8 cellular contexts compared by ENCODE assay signal in the genomic region with DNA sequence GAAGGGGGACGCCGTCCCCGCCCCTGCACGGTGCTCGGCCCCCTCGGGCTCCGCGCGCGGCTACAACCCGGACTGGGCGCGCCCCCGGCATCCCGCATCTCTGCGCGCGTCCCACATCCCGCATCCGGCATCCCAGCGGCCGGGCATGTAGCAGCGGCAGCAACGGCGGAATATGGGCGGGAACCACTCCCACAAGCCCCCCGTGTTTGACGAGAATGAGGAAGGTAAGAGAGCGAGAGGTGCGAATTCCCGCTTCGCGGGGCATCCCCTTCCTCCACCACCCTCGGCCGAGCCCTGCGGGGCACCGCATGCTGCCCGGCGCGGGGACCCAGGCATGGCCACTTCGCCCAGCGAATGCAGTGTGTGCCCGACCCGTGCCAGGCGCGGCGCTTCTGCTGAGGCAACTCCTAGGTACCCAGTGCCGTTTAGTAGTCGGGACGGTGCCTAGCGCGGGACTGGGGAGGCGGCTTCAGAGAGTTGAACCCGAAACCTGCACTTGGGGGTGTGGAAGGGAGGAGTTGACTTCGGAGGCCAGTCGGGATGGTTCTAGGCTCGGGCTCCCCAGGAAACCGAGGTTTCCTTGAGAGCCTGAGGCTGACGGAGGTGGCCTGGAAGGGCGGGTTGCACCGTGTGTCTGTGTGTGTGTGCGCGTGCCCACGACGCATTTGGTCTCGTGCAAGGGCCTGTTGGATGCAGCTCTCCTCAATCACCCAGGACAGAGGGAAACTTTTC. TPM values are rescaled to one million over a fixed set of nuclear protein-coding genes. Genes with fewer than 3 reads are reported as not detected.
DNase-seq lines count a peak whose midpoint lies in the region; ATAC-seq and TF ChIP-seq lines count a peak whose summit lies in the region.

No MANE protein-coding gene starts in this region.

- H3K27ac ChIP-seq in VCaP: peak overlapping the region; percentile 30; the same call in 1 of the 2 replicates

- intact Hi-C loops in left cardiac atrium (cut with DNase I): loop anchor here (2.0 to 10.0 kb wide), 2 partner anchors 743 to 761 kb away; no protein-coding TSS in a partner anchor

- ATAC-seq in left cardiac atrium (peak in 1 of 2 donors; percentile 36), HG03442 (IDR thresholded peaks at IDR 0.05; ENCODE audit: unreplicated experiment) (no peak), GM18909 (IDR thresholded peaks at IDR 0.05; ENCODE audit: poor library complexity, unreplicated experiment) (no peak)

- DNase-seq in left cardiac atrium (peak; percentile 26), retina (peak; percentile 76), SW 1271 (lab: John Stamatoyannopoulos, UW) (no peak)
- no peak for DNase-seq in activated CD4-positive, CD25-positive, alpha-beta regulatory T cell treated with anti-CD3 and anti-CD28 coated beads, Interleukin-2, amount 50 U/mL, for 72 hours

- H3K36me3 ChIP-seq in ES-I3 (ENCODE audit: insufficient read depth, low read length): no peaks in the 10 kb centered on the region

- no peak for TF ChIP-seq CTCF in VCaP (conservative IDR thresholded peaks at IDR 0.05)

- H3K4me1 ChIP-seq in ES-I3 (ENCODE audit: insufficient read depth, low read length): no peaks in the 10 kb centered on the region; the same call in 1 of the 2 replicates

- no peaks in the 10 kb centered on the region for H3K9me3 ChIP-seq in ES-I3 (ENCODE audit: control insufficient read depth, insufficient read depth, low read length)

- H3K9ac ChIP-seq in ES-I3 (ENCODE audit: low read depth, low read length): peak overlapping the region; percentile 49

RNA-seq across cellular contexts. Expression of a gene that starts 0.6 kb away (rescaled TPM):
- total RNA-seq in left cardiac atrium: 1 to 10 TPM in 1 of 2 donors, under 1 TPM in 1; 0.52 to 1.4 TPM

RNA-seq across cellular contexts. Expression of a gene that starts 32.6 kb away (rescaled TPM):
- 1 to 10 TPM in 1 of 2 donors, under 1 TPM in 1; 0.34 to 1.4 TPM for total RNA-seq in left cardiac atrium

Comparison
In these comparisons a context has a peak if more than half of its experiments do, and no peak if none do; other contexts are left out.
1. DNase-seq: peak in left cardiac atrium (single experiment) and retina (single experiment); none in SW 1271 (0 of 2) and activated CD4-positive, CD25-positive, alpha-beta regulatory T cell treated with anti-CD3 and anti-CD28 coated beads, Interleukin-2, amount 50 U/mL, for 72 hours (single experiment).